Comparison of ENCODE assay signal across 28 cellular contexts in the genomic region with DNA sequence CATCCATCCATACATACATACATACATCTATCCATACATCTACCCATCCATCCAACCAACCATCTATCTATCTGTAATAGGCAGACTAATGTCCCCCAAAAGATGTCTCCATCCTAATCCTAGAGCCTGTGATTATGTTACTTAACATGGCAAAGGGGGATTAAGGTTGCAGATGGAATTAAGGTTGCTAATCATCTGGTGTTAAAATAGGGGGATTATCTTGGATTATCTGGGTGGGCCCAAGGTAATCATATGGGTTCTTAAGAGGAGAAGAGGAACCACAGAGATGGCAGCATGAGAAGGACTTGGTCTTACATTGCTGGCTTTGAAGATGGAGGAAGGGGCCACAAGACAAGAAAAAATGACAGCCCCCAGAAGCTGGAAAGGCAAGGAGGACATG.
"Had no signal": no experiment of that assay in that cellular context is flagged by ENCODE, and none has a peak within 500 bp of the region (broad histone marks: within the 10 kb centered on the region; RNA-seq: fewer than 3 reads in every experiment).

No MANE protein-coding gene starts in this region.

- DNase-seq: hypothalamus; immature natural killer cell; kidney; left colon; left lung; lower lobe of right lung; mammary epithelial cell; mesenchymal stem cell; naive thymus-derived CD8-positive, alpha-beta T cell; nucleus accumbens; pancreas; retina; right cardiac atrium; spleen; stimulated activated CD4-positive, alpha-beta T cell treated with anti-CD3 and anti-CD28 coated beads, Interleukin-4, amount 100 ng/mL, for 24 hours; stimulated activated naive CD4-positive, alpha-beta T cell; stimulated activated naive CD8-positive, alpha-beta T cell treated with anti-CD3 and anti-CD28 coated beads, Interleukin-15, amount 100 ng/mL, for 72 hours; substantia nigra had no signal

- H3K36me3 ChIP-seq: left lung, lower lobe of right lung, pancreas, prostate gland, spleen, tibial nerve, vagina had no signal

- FAIRE-seq: islet of Langerhans, kidney, pancreas had no signal

- H3K27me3 ChIP-seq: left lung, pancreas, spleen, tibial nerve, vagina had no signal

- H3K27me3 Mint-ChIP-seq: naive thymus-derived CD8-positive, alpha-beta T cell; stimulated activated naive CD8-positive, alpha-beta T cell treated with anti-CD3 and anti-CD28 coated beads, Interleukin-15, amount 100 ng/mL, for 72 hours had no signal

- H3K27ac ChIP-seq: left lung, lower lobe of right lung, pancreas, prostate gland, skin epidermis, spleen, tibial nerve, vagina had no signal

- H3K27ac Mint-ChIP-seq: stimulated activated effector memory CD8-positive, alpha-beta T cell treated with anti-CD3 and anti-CD28 coated beads, Interleukin-12 subunit alpha, Interleukin-12 subunit beta, amount 100 ng/mL, for 72 hours; stimulated activated naive CD8-positive, alpha-beta T cell treated with anti-CD3 and anti-CD28 coated beads, Interleukin-15, amount 100 ng/mL, for 72 hours; type B pancreatic cell had no signal

- ATAC-seq: left colon; left lung; lower lobe of right lung; naive thymus-derived CD8-positive, alpha-beta T cell; pancreas; right cardiac atrium; sciatic nerve; stimulated activated effector memory CD8-positive, alpha-beta T cell treated with anti-CD3 and anti-CD28 coated beads, Interleukin-12 subunit alpha, Interleukin-12 subunit beta, amount 100 ng/mL, for 72 hours; stimulated activated naive CD8-positive, alpha-beta T cell treated with anti-CD3 and anti-CD28 coated beads, Interleukin-15, amount 100 ng/mL, for 72 hours had no signal

- H3K36me3 Mint-ChIP-seq: immature natural killer cell; naive thymus-derived CD8-positive, alpha-beta T cell; stimulated activated effector memory CD8-positive, alpha-beta T cell treated with anti-CD3 and anti-CD28 coated beads, Interleukin-12 subunit alpha, Interleukin-12 subunit beta, amount 100 ng/mL, for 72 hours; type B pancreatic cell had no signal

- H3K9me3 Mint-ChIP-seq: immature natural killer cell; nephron; neural crest cell; stimulated activated effector memory CD8-positive, alpha-beta T cell treated with anti-CD3 and anti-CD28 coated beads, Interleukin-12 subunit alpha, Interleukin-12 subunit beta, amount 100 ng/mL, for 72 hours; stimulated activated naive CD8-positive, alpha-beta T cell treated with anti-CD3 and anti-CD28 coated beads, Interleukin-15, amount 100 ng/mL, for 72 hours; type B pancreatic cell had no signal

- H3K4me3 ChIP-seq: left lung, lower lobe of right lung, pancreas, prostate gland, skin epidermis, spleen, tibial nerve, vagina had no signal

- H3K9me3 ChIP-seq: left lung, lower lobe of right lung, pancreas, prostate gland, spleen, tibial nerve, vagina had no signal

- H3K4me3 Mint-ChIP-seq: immature natural killer cell; nephron; neural crest cell; stimulated activated effector memory CD8-positive, alpha-beta T cell treated with anti-CD3 and anti-CD28 coated beads, Interleukin-12 subunit alpha, Interleukin-12 subunit beta, amount 100 ng/mL, for 72 hours; stimulated activated naive CD8-positive, alpha-beta T cell treated with anti-CD3 and anti-CD28 coated beads, Interleukin-15, amount 100 ng/mL, for 72 hours; type B pancreatic cell had no signal

- H3K4me1 Mint-ChIP-seq: stimulated activated effector memory CD8-positive, alpha-beta T cell treated with anti-CD3 and anti-CD28 coated beads, Interleukin-12 subunit alpha, Interleukin-12 subunit beta, amount 100 ng/mL, for 72 hours had no signal
